ENCODE assay signal across 2 cellular contexts in genomic region chr11:93730108-93731107, GRCh38.
A peak's percentile ranks its signal among the peaks of the same experiment; 100 is the strongest.
TF ChIP-seq lines count a peak whose summit lies in the region.

No MANE protein-coding gene starts in this region.

TF ChIP-seq in PFSK-1, 5 proteins besides CTCF, POLR2A, EP300 and RAD21:
- TF ChIP-seq REST (IDR thresholded peaks at IDR 0.05; ENCODE audit: insufficient read depth in 1 of 2, low read depth in 2 of 2, low read length in 2 of 2) = no peak
- TF ChIP-seq SIN3A (IDR thresholded peaks at IDR 0.05; ENCODE audit: borderline replicate concordance, insufficient read depth, low read length) = no peak
- TF ChIP-seq TAF1 (IDR thresholded peaks at IDR 0.05; ENCODE audit: borderline replicate concordance, insufficient read depth, low read length) = no peak
- no peak for TF ChIP-seq FOXP2 (optimal IDR thresholded peaks at IDR 0.05; ENCODE audit: borderline replicate concordance, extremely low read depth, extremely low read length, insufficient read depth)
- TF ChIP-seq POLR2AphosphoS5 (IDR thresholded peaks at IDR 0.05; ENCODE audit: low read depth, low read length) = peak; percentile 57; the same call in 1 of the 2 replicates

TF ChIP-seq in GM12878, 131 proteins besides CTCF, POLR2A, EP300 and RAD21:
- TF ChIP-seq TAF1 (IDR thresholded peaks at IDR 0.05; ENCODE audit: borderline replicate concordance, low read depth, low read length) (no peak), TCF7 (IDR thresholded peaks at IDR 0.05; ENCODE audit: borderline replicate concordance) (no peak), BCL3 (IDR thresholded peaks at IDR 0.05; ENCODE audit: borderline replicate concordance, insufficient read depth, low read depth, low read length, poor library complexity, severe bottlenecking) (no peak), RELA (IDR thresholded peaks at IDR 0.05; ENCODE audit: borderline replicate concordance, partially characterized antibody) (no peak), BRCA1 (IDR thresholded peaks at IDR 0.05; ENCODE audit: low read depth, low read length) (no peak), ZNF274 (IDR thresholded peaks at IDR 0.05; ENCODE audit: insufficient read depth, insufficient read length) (no peak), CREB1 (IDR thresholded peaks at IDR 0.05; ENCODE audit: low read depth) (no peak), RB1 (IDR thresholded peaks at IDR 0.05; ENCODE audit: borderline replicate concordance) (no peak), HDGF (IDR thresholded peaks at IDR 0.05) (no peak), ASH2L (IDR thresholded peaks at IDR 0.05; ENCODE audit: borderline replicate concordance, low read depth) (no peak), PAX5 (IDR thresholded peaks at IDR 0.05; ENCODE audit: borderline replicate concordance, low read depth, low read length) (no peak)
- TF ChIP-seq, protein P1, sequence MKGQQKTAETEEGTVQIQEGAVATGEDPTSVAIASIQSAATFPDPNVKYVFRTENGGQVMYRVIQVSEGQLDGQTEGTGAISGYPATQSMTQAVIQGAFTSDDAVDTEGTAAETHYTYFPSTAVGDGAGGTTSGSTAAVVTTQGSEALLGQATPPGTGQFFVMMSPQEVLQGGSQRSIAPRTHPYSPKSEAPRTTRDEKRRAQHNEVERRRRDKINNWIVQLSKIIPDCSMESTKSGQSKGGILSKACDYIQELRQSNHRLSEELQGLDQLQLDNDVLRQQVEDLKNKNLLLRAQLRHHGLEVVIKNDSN (IDR thresholded peaks at IDR 0.05; ENCODE audit: borderline replicate concordance, extremely low read length, insufficient read depth, low read depth, low read length) = no peak
